Comparison of ENCODE assay signal across 12 cellular contexts in the genomic region with DNA sequence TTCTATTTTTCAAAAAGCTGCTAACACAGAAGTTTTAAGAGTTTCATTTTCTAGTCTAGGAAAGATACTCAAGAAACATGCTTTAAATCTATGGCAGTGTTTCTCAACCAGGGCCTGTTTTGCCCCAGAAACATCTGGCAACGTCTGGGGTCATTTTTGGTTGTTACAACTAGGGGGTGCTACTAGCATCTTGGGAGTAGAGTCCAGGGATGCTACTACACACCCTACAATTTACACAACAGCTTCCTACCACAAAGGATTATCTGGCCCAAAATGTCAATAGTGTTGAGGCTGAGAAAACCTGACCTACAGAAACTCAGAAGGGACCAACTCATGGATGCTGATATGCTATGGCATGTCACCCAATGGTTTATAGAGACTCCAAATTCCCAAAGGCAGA.
A peak's percentile ranks its signal among the peaks of the same experiment; 100 is the strongest.
DNase-seq lines count a peak whose midpoint lies in the region; ATAC-seq, FAIRE-seq and TF ChIP-seq lines count a peak whose summit lies in the region.
"Had no signal": no experiment of that assay in that cellular context is flagged by ENCODE, and none has a peak within 500 bp of the region (broad histone marks: within the 10 kb centered on the region; RNA-seq: fewer than 3 reads in every experiment).

No MANE protein-coding gene starts in this region.

- DNase-seq in AML-193 (lab: John Stamatoyannopoulos, UW) (peak; percentile 57 to 66), H54 (ENCODE audit: insufficient read length, low spot score) (no peak), globus pallidus (ENCODE audit: low spot score) (peak; percentile 15), NCI-H345 (lab: John Stamatoyannopoulos, UW) (no peak), DMS153 treated with DMSO at 0.1 percent for 48 hours (lab: John Stamatoyannopoulos, UW; ENCODE audit: unreplicated experiment) (no peak)
- no peak for DNase-seq in stimulated activated CD8-positive, alpha-beta memory T cell treated with anti-CD3 and anti-CD28 coated beads, Interleukin-4, amount 100 ng/mL, for 48 hours
- DNase-seq: NCI-H2029 treated with DMSO at 0.1 percent for 48 hours, tibial artery had no signal

- no peak overlapping the region for H3K9ac ChIP-seq in SU-DHL-6 (ENCODE audit: low read length)

- H2AFZ ChIP-seq in SU-DHL-6 (ENCODE audit: low read depth, low read length, severe bottlenecking) = no peak overlapping the region

- FAIRE-seq in H54 (lab: Jason Lieb, UNC) = peak; percentile 76
- FAIRE-seq: TTC549 had no signal

- peak; percentile 30 for TF ChIP-seq CTCF in SU-DHL-6 (IDR thresholded peaks at IDR 0.05; ENCODE audit: insufficient read depth, low read length, poor library complexity, severe bottlenecking)

- H3K4me2 ChIP-seq in SU-DHL-6 (ENCODE audit: low read depth, low read length, poor library complexity, severe bottlenecking) = no peak overlapping the region

- H4K20me1 ChIP-seq in SU-DHL-6 (ENCODE audit: low read depth, low read length) = no peaks in the 10 kb centered on the region

- ATAC-seq in HG02759 (IDR thresholded peaks at IDR 0.05; ENCODE audit: unreplicated experiment) = no peak

- TF ChIP-seq POLR2A in H54 (IDR thresholded peaks at IDR 0.05; ENCODE audit: low read depth, low read length) = no peak

- H3K4me3 ChIP-seq in SU-DHL-6 (ENCODE audit: insufficient read depth, low read length, poor library complexity, severe bottlenecking) = no peak overlapping the region
- H3K4me3 ChIP-seq: ascending aorta, tibial artery had no signal

- no peaks in the 10 kb centered on the region for H3K79me2 ChIP-seq in SU-DHL-6 (ENCODE audit: insufficient read depth, low read length)

- no peak overlapping the region for H3K27ac ChIP-seq in SU-DHL-6 (ENCODE audit: low read depth, low read length)
- H3K27ac ChIP-seq: ascending aorta, tibial artery had no signal

- no peaks in the 10 kb centered on the region for H3K9me2 ChIP-seq in SU-DHL-6 (replicated peaks; ENCODE audit: insufficient read depth, low read length)

- H3K36me3 ChIP-seq in SU-DHL-6 (ENCODE audit: low read length) = no peaks in the 10 kb centered on the region

- 0 out of 2 replicates have a peak, but pooled peaks cover 3% of the 10 kb centered on the region for H3F3A ChIP-seq in SU-DHL-6 (ENCODE audit: insufficient read depth)

- no peaks in the 10 kb centered on the region for H3K27me3 ChIP-seq in SU-DHL-6 (ENCODE audit: low read length)
- H3K27me3 ChIP-seq: ascending aorta, tibial artery had no signal

- no peaks in the 10 kb centered on the region for H3K9me3 ChIP-seq in SU-DHL-6 (ENCODE audit: insufficient read depth, low read length)
- H3K9me3 ChIP-seq: ascending aorta, tibial artery had no signal

Comparison
In these comparisons a context has a peak if more than half of its experiments do, and no peak if none do; other contexts are left out.
1. DNase-seq: peak in AML-193 (2 of 2) and globus pallidus (single experiment); none in H54 (single experiment), stimulated activated CD8-positive, alpha-beta memory T cell treated with anti-CD3 and anti-CD28 coated beads, Interleukin-4, amount 100 ng/mL, for 48 hours (single experiment), NCI-H345 (single experiment) and DMS153 treated with DMSO at 0.1 percent for 48 hours (single experiment).